ENCODE assay signal across 8 cellular contexts in genomic region chr12:123983822-123984485, GRCh38. TPM values are rescaled to one million over a fixed set of nuclear protein-coding genes. Genes with fewer than 3 reads are reported as not detected.
A peak's percentile ranks its signal among the peaks of the same experiment; 100 is the strongest.
DNase-seq lines count a peak whose midpoint lies in the region; ATAC-seq and TF ChIP-seq lines count a peak whose summit lies in the region.

No MANE protein-coding gene starts in this region.

- no peaks in the 10 kb centered on the region for H3K27me3 Mint-ChIP-seq in CD8-positive, alpha-beta memory T cell
- no peaks in the 10 kb centered on the region for H3K27me3 Mint-ChIP-seq in activated T-cell treated with anti-CD3 and anti-CD28 coated beads, Interleukin-2, amount 50 U/mL, for 24 hours

- H3K14ac ChIP-seq in neuronal stem cell (ENCODE audit: low read length), result no peak overlapping the region

- TF ChIP-seq CTCF in HCT116 (IDR thresholded peaks at IDR 0.05 in 2 of 3, conservative IDR thresholded peaks at IDR 0.05 in 1 of 3; ENCODE audit: borderline replicate concordance in 1 of 3, insufficient read depth in 1 of 3, low read depth in 2 of 3, low read length in 2 of 3), result peak; percentile 67 to 75 (median 73); a peak in 5 of 6 replicates

- H4K8ac ChIP-seq in neuronal stem cell (ENCODE audit: low read depth, low read length), result no peak overlapping the region

- POLR2A ChIA-PET in CD8-positive, alpha-beta memory T cell (lab: Charles Lee), result interaction anchor here (0.5 kb wide), 1 partner anchor 85 kb away, joined by 5 read pairs; no protein-coding TSS in a partner anchor
- POLR2A ChIA-PET in HCT116 (lab: Charles Lee), result no interaction called here

- no peaks in the 10 kb centered on the region for H3K9me3 Mint-ChIP-seq in CD8-positive, alpha-beta memory T cell
- H3K9me3 Mint-ChIP-seq in activated T-cell treated with anti-CD3 and anti-CD28 coated beads, Interleukin-2, amount 50 U/mL, for 24 hours, result no peaks in the 10 kb centered on the region

- H3K23ac ChIP-seq in neuronal stem cell (ENCODE audit: low read depth, low read length, poor library complexity), result no peak overlapping the region

- H3K27ac Mint-ChIP-seq in CD8-positive, alpha-beta memory T cell, result peak overlapping the region in 3 of 8 donors; percentile 4 to 75 (median 6)
- no peak overlapping the region for H3K27ac Mint-ChIP-seq in activated T-cell treated with anti-CD3 and anti-CD28 coated beads, Interleukin-2, amount 50 U/mL, for 24 hours

- peaks cover 7% of the 10 kb centered on the region; the same call in 1 of the 2 replicates for H4K20me1 ChIP-seq in HCT116 (ENCODE audit: insufficient read depth)

- H3K36me3 ChIP-seq in CD8-positive, alpha-beta memory T cell (ENCODE audit: insufficient read depth, low read length), result no peaks in the 10 kb centered on the region
- peaks cover 7 to 14% of the 10 kb centered on the region in 2 experiments; a peak in 3 of 4 replicates for H3K36me3 ChIP-seq in HCT116 (ENCODE audit: control insufficient read depth in 1 of 2, insufficient read depth in 2 of 2, low read length in 2 of 2)
- H3K36me3 ChIP-seq in neuronal stem cell (replicated peaks in 1 of 2; ENCODE audit: control insufficient read depth in 2 of 2, insufficient read depth in 2 of 2, low read length in 2 of 2), result peaks cover 10 to 94% of the 10 kb centered on the region in 2 donors

- no peaks in the 10 kb centered on the region for H3K9me3 ChIP-seq in CD8-positive, alpha-beta memory T cell (ENCODE audit: low read length)
- H3K9me3 ChIP-seq in HCT116 (ENCODE audit: control insufficient read depth in 1 of 2, insufficient read depth in 1 of 2, low read depth in 1 of 2, low read length in 2 of 2) (no peaks in the 10 kb centered on the region), neuronal stem cell (replicated peaks in 1 of 2; ENCODE audit: control insufficient read depth in 2 of 2, insufficient read depth in 1 of 2, low read depth in 1 of 2, low read length in 2 of 2) (no peaks in the 10 kb centered on the region)

- H3K4me1 Mint-ChIP-seq in CD8-positive, alpha-beta memory T cell, result peaks cover 15 to 42% (median 28%) of the 10 kb centered on the region in 3 donors
- peaks cover 28% of the 10 kb centered on the region for H3K4me1 Mint-ChIP-seq in activated T-cell treated with anti-CD3 and anti-CD28 coated beads, Interleukin-2, amount 50 U/mL, for 24 hours (ENCODE audit: low read depth)

- no TSS peak for BruUV-seq in HCT116 (replicated peaks; lab: Mats Ljungman, UMichigan)

- RAD21 ChIA-PET in HCT116 (lab: Charles Lee; ENCODE audit: low non-redundant PET in 1 of 2, low total read pairs in 2 of 2, uncharacterized antibody in 2 of 2, unreplicated experiment in 2 of 2), result no interaction called here

- no peak overlapping the region for H3K9ac ChIP-seq in HCT116 (ENCODE audit: low read length)
- H3K9ac ChIP-seq in neuronal stem cell (ENCODE audit: low read depth, low read length, poor library complexity), result no peak overlapping the region

- no peak overlapping the region for H3K4ac ChIP-seq in neuronal stem cell (ENCODE audit: low read length)

- no peak overlapping the region for H3K18ac ChIP-seq in neuronal stem cell (ENCODE audit: low read length)

- H3K27me3 ChIP-seq in CD8-positive, alpha-beta memory T cell (ENCODE audit: insufficient read depth, low read length, poor library complexity, severe bottlenecking), result no peaks in the 10 kb centered on the region
- H3K27me3 ChIP-seq in HCT116 (ENCODE audit: insufficient read depth, low read length) (no peaks in the 10 kb centered on the region), neuronal stem cell (ENCODE audit: control insufficient read depth in 3 of 3, insufficient read depth in 3 of 3, low read depth in 1 of 3, low read length in 3 of 3) (no peaks in the 10 kb centered on the region)

- H3K79me2 ChIP-seq in HCT116 (ENCODE audit: insufficient read depth, low read length), result peaks cover 92% of the 10 kb centered on the region

- peak; percentile 84 for TF ChIP-seq RAD21 in HCT116 (IDR thresholded peaks at IDR 0.05; ENCODE audit: low read depth)

- no peak overlapping the region for H2BK5ac ChIP-seq in neuronal stem cell (ENCODE audit: low read length)

- H2AK5ac ChIP-seq in neuronal stem cell (ENCODE audit: low read depth, low read length), result no peak overlapping the region

- H3K9me2 ChIP-seq in HCT116 (ENCODE audit: insufficient read depth), result no peaks in the 10 kb centered on the region

- H3K36me3 Mint-ChIP-seq in CD8-positive, alpha-beta memory T cell, result peaks cover under 1 to 38% (median 9%) of the 10 kb centered on the region in 3 donors
- peaks cover 68% of the 10 kb centered on the region for H3K36me3 Mint-ChIP-seq in activated T-cell treated with anti-CD3 and anti-CD28 coated beads, Interleukin-2, amount 50 U/mL, for 24 hours (ENCODE audit: low read depth)

- peak; percentile 11 to 65 (median 33) for DNase-seq in CD8-positive, alpha-beta memory T cell
- DNase-seq in HCT116 (ENCODE audit: low read depth, low spot score) (peak; percentile 60), NOMO-1 treated with DMSO at 0.1 percent for 48 hours (lab: John Stamatoyannopoulos, UW; ENCODE audit: unreplicated experiment) (peak; percentile 52), fibroblast of peridontal ligament (ENCODE audit: extremely low read depth) (peak; percentile 86), neuronal stem cell (ENCODE audit: low spot score) (peak; percentile 48), foreskin melanocyte (no peak)
- DNase-seq in activated T-cell treated with anti-CD3 and anti-CD28 coated beads, Interleukin-2, amount 50 U/mL, for 24 hours, result peak; percentile 42

- H3K4me2 ChIP-seq in HCT116 (ENCODE audit: low read length) (no peak overlapping the region), neuronal stem cell (ENCODE audit: insufficient read depth, low read length, poor library complexity, severe bottlenecking) (no peak overlapping the region)

- no peak overlapping the region for H3K4me3 ChIP-seq in CD8-positive, alpha-beta memory T cell (ENCODE audit: low read length)
- H3K4me3 ChIP-seq in HCT116 (replicated peaks in 1 of 2; ENCODE audit: low read depth in 1 of 2, low read length in 2 of 2) (no peak overlapping the region), neuronal stem cell (ENCODE audit: low read length in 2 of 2) (no peak overlapping the region)

- no peak overlapping the region for H2BK12ac ChIP-seq in neuronal stem cell (ENCODE audit: low read length)

- intact Hi-C loops in HCT116 (cut with micrococcal nuclease), result loop anchor here (1.0 to 5.0 kb wide), 2 partner anchors 79 to 182 kb away; no protein-coding TSS in a partner anchor

- no peak overlapping the region for H3K27ac ChIP-seq in CD8-positive, alpha-beta memory T cell (ENCODE audit: low read depth, low read length)
- no peak overlapping the region for H3K27ac ChIP-seq in HCT116 (ENCODE audit: low read depth, low read length)
- no peak overlapping the region for H3K27ac ChIP-seq in neuronal stem cell (replicated peaks; ENCODE audit: low read length)

- no peak overlapping the region for H2BK15ac ChIP-seq in neuronal stem cell (ENCODE audit: low read length)

- H3K4me3 Mint-ChIP-seq in CD8-positive, alpha-beta memory T cell, result no peak overlapping the region
- no peak overlapping the region for H3K4me3 Mint-ChIP-seq in activated T-cell treated with anti-CD3 and anti-CD28 coated beads, Interleukin-2, amount 50 U/mL, for 24 hours

- no peak overlapping the region for H2BK120ac ChIP-seq in neuronal stem cell (ENCODE audit: low read depth, low read length)

- H2AFZ ChIP-seq in HCT116 (ENCODE audit: low read depth, low read length, poor library complexity, severe bottlenecking), result no peak overlapping the region
- H2AFZ ChIP-seq in neuronal stem cell (ENCODE audit: low read length), result no peak overlapping the region

- no peak overlapping the region for H4K91ac ChIP-seq in neuronal stem cell (ENCODE audit: low read depth, low read length, poor library complexity)

- WGBS in neuronal stem cell (ENCODE audit: extremely low coverage in 2 of 2, insufficient read length in 2 of 2, insufficient replicate concordance in 1 of 2), 2 donors, result no CpG with 5 or more reads among the region's 7 CpGs

- no peak for TF ChIP-seq POLR2A in HCT116 (IDR thresholded peaks at IDR 0.05; ENCODE audit: borderline replicate concordance, extremely low read depth, insufficient read depth, insufficient read length)

- peaks cover 2% of the 10 kb centered on the region for H3K79me1 ChIP-seq in neuronal stem cell (ENCODE audit: low read depth, low read length)

- CTCF ChIA-PET in CD8-positive, alpha-beta memory T cell (lab: Charles Lee), result interaction anchor here (0.7 to 9.8 kb wide), 9 partner anchors 13 to 89 kb away, joined by 3 to 88 read pairs (median 4); no protein-coding TSS in a partner anchor
- CTCF ChIA-PET in HCT116 (lab: Charles Lee), result interaction anchor here (1.9 to 2.4 kb wide), 3 partner anchors 79 to 181 kb away, joined by 4 to 10 read pairs (median 9); no protein-coding TSS in a partner anchor

- ATAC-seq in HCT116, result peak; percentile 96
- no peak for ATAC-seq in HG02571 (IDR thresholded peaks at IDR 0.05; ENCODE audit: unreplicated experiment)

- no peaks in the 10 kb centered on the region for H3K4me1 ChIP-seq in CD8-positive, alpha-beta memory T cell (ENCODE audit: insufficient read depth, low read length)
- H3K4me1 ChIP-seq in HCT116 (ENCODE audit: control insufficient read depth in 1 of 2, insufficient read depth in 2 of 2, low read length in 2 of 2), result no peaks in the 10 kb centered on the region
- peaks cover 0 to 9% of the 10 kb centered on the region in 2 donors for H3K4me1 ChIP-seq in neuronal stem cell (ENCODE audit: control insufficient read depth in 2 of 2, insufficient read depth in 1 of 2, low read depth in 1 of 2, low read length in 2 of 2)

TF ChIP-seq in HCT116, 20 proteins besides CTCF, POLR2A, EP300 and RAD21 (continues in another document):
- TF ChIP-seq SP1 (IDR thresholded peaks at IDR 0.05; ENCODE audit: low read depth) (no peak), EGR1 (IDR thresholded peaks at IDR 0.05; ENCODE audit: low read depth) (no peak), ZFX (IDR thresholded peaks at IDR 0.05) (no peak), ATF3 (IDR thresholded peaks at IDR 0.05) (no peak), ZNF274 (IDR thresholded peaks at IDR 0.05; ENCODE audit: low read depth, low read length) (no peak), TCF7L2 (IDR thresholded peaks at IDR 0.05; ENCODE audit: borderline replicate concordance, extremely low read depth, insufficient read depth, insufficient read length) (no peak), FOSL1 (IDR thresholded peaks at IDR 0.05; ENCODE audit: low read depth) (no peak)

RNA-seq across cellular contexts. Expression of gene ZNF664, which starts 10.9 kb away (rescaled TPM):
- total RNA-seq in CD8-positive, alpha-beta memory T cell, result 10 to 100 TPM; 73.0 to 75.8 TPM
- polyA plus RNA-seq in CD8-positive, alpha-beta memory T cell, result 10.8 TPM
- total RNA-seq in HCT116 (2021; ENCODE audit: unreplicated experiment), result 124 TPM
- 44.8 and 48.7 TPM in 2 replicates for polyA plus RNA-seq in HCT116 (2012)
- polyA plus RNA-seq in neuronal stem cell (2013, experiment 1 of 2), result 130 TPM
- 131 TPM for polyA plus RNA-seq in neuronal stem cell (2013, experiment 2 of 2)

RNA-seq across cellular contexts. Expression of gene CCDC92, which starts 11.3 kb away (rescaled TPM):
- total RNA-seq in CD8-positive, alpha-beta memory T cell, result 10 to 100 TPM; 10.2 to 12.9 TPM
- polyA plus RNA-seq in CD8-positive, alpha-beta memory T cell, result 48.9 TPM
- 9.7 TPM for total RNA-seq in HCT116 (2021; ENCODE audit: unreplicated experiment)
- 7.9 and 9.0 TPM in 2 replicates for polyA plus RNA-seq in HCT116 (2012)
- polyA plus RNA-seq in neuronal stem cell (2013, experiment 1 of 2), result 34.1 TPM
- 32.6 TPM for polyA plus RNA-seq in neuronal stem cell (2013, experiment 2 of 2)
